ENCODE assay signal across 5 cellular contexts in the genomic region with DNA sequence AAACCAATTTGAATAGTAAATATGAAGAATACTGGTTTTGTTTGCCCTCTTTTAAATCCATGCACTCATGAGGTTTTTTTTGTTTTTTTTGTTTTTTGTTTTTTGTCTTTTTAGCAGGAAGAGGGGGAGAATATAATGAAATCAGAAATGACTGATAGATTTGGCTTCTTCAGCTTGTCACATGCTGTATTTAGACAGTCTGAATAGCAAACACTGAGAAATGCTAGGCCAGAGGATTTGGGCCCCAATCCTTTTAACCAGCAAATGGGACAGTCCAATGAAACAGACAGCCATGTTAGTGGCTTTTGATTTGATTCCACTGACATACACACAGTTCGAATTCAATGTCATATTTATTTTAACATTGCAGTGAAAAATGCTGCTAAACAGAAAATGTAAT.
"Had no signal": no experiment of that assay in that cellular context is flagged by ENCODE, and none has a peak within 500 bp of the region (broad histone marks: within the 10 kb centered on the region; RNA-seq: fewer than 3 reads in every experiment).

No MANE protein-coding gene starts in this region.

- H3K27ac Mint-ChIP-seq: GM23338 had no signal

- H3K9me3 Mint-ChIP-seq: GM23338 had no signal

- DNase-seq: H7, IMR-90, KG1 had no signal

- ATAC-seq: GM23338, K562 had no signal

- H3K4me3 Mint-ChIP-seq: GM23338 had no signal
